32 cellular contexts compared by ENCODE assay signal in the genomic region with DNA sequence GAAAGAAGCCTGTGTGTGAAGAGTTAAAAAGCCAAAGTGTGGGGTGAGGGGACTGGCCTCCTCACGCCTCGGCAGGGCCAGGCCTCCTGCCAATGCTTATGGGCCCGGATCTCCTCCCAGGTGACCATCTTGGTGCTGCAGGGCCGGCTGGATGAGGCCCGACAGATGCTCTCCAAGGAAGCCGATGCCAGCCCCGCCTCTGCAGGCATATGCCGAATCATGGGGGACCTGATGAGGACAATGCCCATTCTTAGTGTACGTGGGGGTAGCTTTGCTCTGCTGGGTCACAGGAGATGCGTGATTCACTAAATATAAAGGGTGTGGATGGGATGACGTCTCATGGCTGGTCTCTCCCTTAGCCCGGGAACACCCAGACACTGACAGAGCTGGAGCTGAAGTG.
"Had no signal": no experiment of that assay in that cellular context is flagged by ENCODE, and none has a peak within 500 bp of the region (broad histone marks: within the 10 kb centered on the region; RNA-seq: fewer than 3 reads in every experiment).

No MANE protein-coding gene starts in this region.

- FAIRE-seq: colon, endothelial cell of umbilical vein, kidney, pancreas, urothelium cell line had no signal

- ATAC-seq: activated CD4-positive, CD25-positive, alpha-beta regulatory T cell treated with anti-CD3 and anti-CD28 coated beads, Interleukin-2, amount 50 U/mL, for 24 hours; foreskin keratinocyte; heart left ventricle; left colon; naive thymus-derived CD8-positive, alpha-beta T cell; pancreas; psoas muscle; T-helper 17 cell had no signal

- H3K27me3 Mint-ChIP-seq: activated T-helper 17 cell treated with anti-CD3 and anti-CD28 coated beads, Interleukin-2, amount 50 U/mL, for 72 hours; naive thymus-derived CD8-positive, alpha-beta T cell; T-helper 17 cell had no signal

- H3K4me3 ChIP-seq: breast epithelium, heart left ventricle, pancreas, psoas muscle, smooth muscle cell, testis, transverse colon had no signal

- H3K9me3 Mint-ChIP-seq: activated T-helper 17 cell treated with anti-CD3 and anti-CD28 coated beads, Interleukin-2, amount 50 U/mL, for 72 hours; immature natural killer cell; naive thymus-derived CD8-positive, alpha-beta T cell; neural crest cell had no signal

- DNase-seq: activated CD4-positive, alpha-beta T cell treated with anti-CD3 and anti-CD28 coated beads for 48 hours; activated CD4-positive, alpha-beta T cell treated with anti-CD3 and anti-CD28 coated beads, Interleukin-2, amount 50 U/mL, for 48 hours; activated CD8-positive, alpha-beta memory T cell treated with anti-CD3 and anti-CD28 coated beads for 24 hours; activated CD8-positive, alpha-beta memory T cell treated with anti-CD3 and anti-CD28 coated beads, Interleukin-2, amount 50 U/mL, for 4 hours; activated T-cell treated with anti-CD3 and anti-CD28 coated beads, Interleukin-2, amount 50 U/mL, for 1 hour; central memory CD4-positive, alpha-beta T cell; effector memory CD4-positive, alpha-beta T cell; foreskin keratinocyte; heart left ventricle; immature natural killer cell; kidney; left colon; midbrain; nucleus accumbens; pancreas; psoas muscle; stimulated activated CD4-positive, alpha-beta T cell treated with anti-CD3 and anti-CD28 coated beads, Interleukin-1b, Interleukin-23, amount 100 ng/mL, for 48 hours; stimulated activated naive CD4-positive, alpha-beta T cell; T-helper 17 cell; T1000; testis; transverse colon; WERI-Rb-1 had no signal

- H3K27ac ChIP-seq: foreskin keratinocyte, heart left ventricle, pancreas, psoas muscle, testis, transverse colon, WERI-Rb-1 had no signal

- H3K9me3 ChIP-seq: breast epithelium, heart left ventricle, pancreas, psoas muscle, testis, transverse colon had no signal

- H3K27me3 ChIP-seq: breast epithelium, foreskin keratinocyte, heart left ventricle, pancreas, testis, transverse colon had no signal

- H3K4me3 Mint-ChIP-seq: activated T-helper 17 cell treated with anti-CD3 and anti-CD28 coated beads, Interleukin-2, amount 50 U/mL, for 72 hours; immature natural killer cell; naive thymus-derived CD8-positive, alpha-beta T cell; neural crest cell; T-helper 17 cell had no signal

- H3K27ac Mint-ChIP-seq: activated T-helper 17 cell treated with anti-CD3 and anti-CD28 coated beads, Interleukin-2, amount 50 U/mL, for 72 hours; T-helper 17 cell had no signal

- H3K4me2 ChIP-seq: smooth muscle cell had no signal

- H3K4me1 ChIP-seq: breast epithelium, foreskin keratinocyte, pancreas, psoas muscle, testis, transverse colon had no signal

- H3K4me1 Mint-ChIP-seq: immature natural killer cell, neural crest cell had no signal
